16 cellular contexts compared by ENCODE assay signal in the genomic region with DNA sequence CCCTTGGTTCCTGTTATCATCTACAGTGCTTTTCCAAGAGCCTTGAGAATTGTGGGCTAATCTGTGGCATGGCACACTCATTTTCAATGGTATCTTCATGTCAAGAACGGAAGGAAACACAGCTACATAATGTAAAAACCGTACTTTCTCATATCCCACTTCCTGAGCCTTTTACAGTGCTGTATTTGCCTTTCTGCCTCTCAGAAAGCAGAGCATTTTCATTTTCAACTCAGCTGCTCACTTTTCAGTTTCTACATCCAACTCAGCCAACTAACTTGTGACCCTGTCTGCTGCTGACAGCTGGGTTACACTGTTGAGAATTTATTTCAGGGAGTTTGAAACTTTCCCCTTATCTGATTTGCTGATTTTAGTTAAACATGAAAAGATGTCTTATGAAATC.
DNase-seq lines count a peak whose midpoint lies in the region; ATAC-seq and TF ChIP-seq lines count a peak whose summit lies in the region.
"Had no signal": no experiment of that assay in that cellular context is flagged by ENCODE, and none has a peak within 500 bp of the region (broad histone marks: within the 10 kb centered on the region; RNA-seq: fewer than 3 reads in every experiment).

No MANE protein-coding gene starts in this region.

- H3K36me3 ChIP-seq in MM.1S (replicated peaks; ENCODE audit: insufficient read depth, low read length): no peaks in the 10 kb centered on the region
- H3K36me3 ChIP-seq: BE2C had no signal

- TF ChIP-seq CTCF in MM.1S (IDR thresholded peaks at IDR 0.05; ENCODE audit: low read length): no peak

- in situ Hi-C loops in G401 (cut with HindIII; ENCODE audit: low sequenced_read_pairs): no loop called here

- H3K4me2 ChIP-seq in MM.1S (ENCODE audit: low read depth, low read length): peak overlapping the region; percentile 8; the same call in 1 of the 2 replicates

- no peaks in the 10 kb centered on the region for H3K9me3 ChIP-seq in MM.1S (replicated peaks; ENCODE audit: insufficient read depth, low read length)
- H3K9me3 ChIP-seq: BE2C had no signal

- peak; percentile 93 for DNase-seq in MM.1S
- DNase-seq in G401 (ENCODE audit: low spot score): no peak
- DNase-seq in DMS79 (lab: John Stamatoyannopoulos, UW): no peak
- DNase-seq in Ammon's horn (ENCODE audit: low spot score): no peak
- no peak for DNase-seq in activated CD8-positive, alpha-beta memory T cell treated with anti-CD3 and anti-CD28 coated beads, Interleukin-2, amount 50 U/mL, for 4 hours
- DNase-seq: activated CD4-positive, CD25-positive, alpha-beta regulatory T cell treated with anti-CD3 and anti-CD28 coated beads, Interleukin-2, amount 50 U/mL, for 72 hours; activated T-cell treated with anti-CD3 and anti-CD28 coated beads, Interleukin-2, amount 50 U/mL, for 72 hours; BE2C; effector CD4-positive, alpha-beta T cell; foreskin fibroblast; stimulated activated CD4-positive, alpha-beta T cell treated with anti-CD3 and anti-CD28 coated beads, Interleukin-4, amount 100 ng/mL, for 24 hours; stimulated activated naive CD4-positive, alpha-beta T cell treated with Interleukin-2 at 50 U/mL for 16 hours; T-cell had no signal

- no peak overlapping the region for H3K4me3 ChIP-seq in MM.1S (ENCODE audit: low read length)

- H3K27ac ChIP-seq in MM.1S (ENCODE audit: low read length): peak overlapping the region; percentile 4; the same call in 1 of the 2 replicates

- H3F3A ChIP-seq in MM.1S (ENCODE audit: insufficient read depth, low read length): peaks cover 21% of the 10 kb centered on the region

- H3K9me2 ChIP-seq in MM.1S (replicated peaks; ENCODE audit: insufficient read depth, low read length): no peaks in the 10 kb centered on the region

- peak; percentile 95 for ATAC-seq in GM18870 (IDR thresholded peaks at IDR 0.05; ENCODE audit: unreplicated experiment)
- peak; percentile 98 for ATAC-seq in GM21717 (IDR thresholded peaks at IDR 0.05; ENCODE audit: unreplicated experiment)
- ATAC-seq in HG03064 (IDR thresholded peaks at IDR 0.05; ENCODE audit: low read depth, unreplicated experiment): peak; percentile 89
- ATAC-seq: activated T-cell treated with anti-CD3 and anti-CD28 coated beads, Interleukin-2, amount 50 U/mL, for 72 hours; T-cell had no signal

- peaks cover 3% of the 10 kb centered on the region; the same call in 1 of the 2 replicates for H4K20me1 ChIP-seq in MM.1S (ENCODE audit: insufficient read depth, low read length)

- H3K9ac ChIP-seq in MM.1S (ENCODE audit: low read length): no peak overlapping the region

- no peak overlapping the region for H2AFZ ChIP-seq in MM.1S (ENCODE audit: low read length)

- peaks cover 13% of the 10 kb centered on the region for H3K4me1 ChIP-seq in MM.1S (ENCODE audit: low read length)
- H3K4me1 ChIP-seq: BE2C had no signal

- no peaks in the 10 kb centered on the region for H3K79me2 ChIP-seq in MM.1S (ENCODE audit: low read length)

- peaks cover 39% of the 10 kb centered on the region for H3K27me3 ChIP-seq in MM.1S (replicated peaks; ENCODE audit: insufficient read depth, low read length)
- H3K27me3 ChIP-seq: BE2C had no signal
